In the genomic region with DNA sequence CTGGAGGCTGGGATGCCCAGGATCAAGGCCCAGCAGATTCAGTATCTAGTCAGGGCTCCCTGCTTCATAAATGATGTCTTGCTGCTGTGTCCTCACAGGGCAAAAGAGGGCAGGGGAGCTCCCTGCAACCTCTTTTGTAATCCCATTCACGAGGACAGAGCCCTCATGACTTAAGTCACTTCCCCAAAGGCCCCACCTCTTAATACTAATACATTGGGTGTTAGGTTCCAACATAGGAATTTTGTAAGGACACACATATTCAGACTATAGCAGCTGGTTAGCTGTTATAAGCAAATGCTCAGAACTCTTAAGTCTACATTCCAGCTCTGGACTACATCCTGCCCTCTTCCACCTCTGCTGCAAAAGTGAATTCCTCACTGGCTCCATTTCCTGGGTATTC, we compare ENCODE assay signal across 11 cellular contexts.
DNase-seq lines count a peak whose midpoint lies in the region; ATAC-seq and TF ChIP-seq lines count a peak whose summit lies in the region.
"Had no signal": no experiment of that assay in that cellular context is flagged by ENCODE, and none has a peak within 500 bp of the region (broad histone marks: within the 10 kb centered on the region; RNA-seq: fewer than 3 reads in every experiment).

No MANE protein-coding gene starts in this region.

- ATAC-seq in stimulated activated naive CD8-positive, alpha-beta T cell treated with anti-CD3 and anti-CD28 coated beads, Interleukin-15, Interleukin-2, amounts not matched to agents 100 U/mL and 50 U/mL, for 24 hours = no peak
- ATAC-seq in HG03108 (IDR thresholded peaks at IDR 0.05; ENCODE audit: unreplicated experiment) = peak; percentile 18
- no peak for ATAC-seq in central memory CD8-positive, alpha-beta T cell (replicated peaks; ENCODE audit: extremely low read depth, poor library complexity, severe bottlenecking)
- ATAC-seq in GM18519 (IDR thresholded peaks at IDR 0.05; ENCODE audit: low FRiP score, unreplicated experiment) = no peak

- no peak for DNase-seq in stimulated activated naive CD8-positive, alpha-beta T cell treated with anti-CD3 and anti-CD28 coated beads, Interleukin-15, Interleukin-2, amounts not matched to agents 100 U/mL and 50 U/mL, for 24 hours
- no peak for DNase-seq in central memory CD8-positive, alpha-beta T cell (ENCODE audit: low spot score in 2 of 2)
- DNase-seq in HEK293T (ENCODE audit: extremely low spot score) = no peak
- no peak for DNase-seq in T-helper 1 cell
- DNase-seq in NCI-H345 (lab: John Stamatoyannopoulos, UW) = no peak
- DNase-seq: activated CD4-positive, alpha-beta T cell treated with anti-CD3 and anti-CD28 coated beads, Interleukin-2, amount 50 U/mL, for 4 hours; DND-41 had no signal

- H3K36me3 Mint-ChIP-seq in stimulated activated naive CD8-positive, alpha-beta T cell treated with anti-CD3 and anti-CD28 coated beads, Interleukin-15, Interleukin-2, amounts not matched to agents 100 ng/mL and 50 ng/mL, for 24 hours (ENCODE audit: low read depth) = peaks cover 32% of the 10 kb centered on the region
- peaks cover 13% of the 10 kb centered on the region for H3K36me3 Mint-ChIP-seq in central memory CD8-positive, alpha-beta T cell (ENCODE audit: insufficient read depth)
- H3K36me3 Mint-ChIP-seq: mesothelial cell of epicardium had no signal

- no peaks in the 10 kb centered on the region for H3K27me3 Mint-ChIP-seq in stimulated activated naive CD8-positive, alpha-beta T cell treated with anti-CD3 and anti-CD28 coated beads, Interleukin-15, Interleukin-2, amounts not matched to agents 100 ng/mL and 50 ng/mL, for 24 hours
- no peaks in the 10 kb centered on the region for H3K27me3 Mint-ChIP-seq in central memory CD8-positive, alpha-beta T cell

- no peaks in the 10 kb centered on the region for H3K9me3 Mint-ChIP-seq in stimulated activated naive CD8-positive, alpha-beta T cell treated with anti-CD3 and anti-CD28 coated beads, Interleukin-15, Interleukin-2, amounts not matched to agents 100 ng/mL and 50 ng/mL, for 24 hours
- no peaks in the 10 kb centered on the region for H3K9me3 Mint-ChIP-seq in central memory CD8-positive, alpha-beta T cell
- H3K9me3 Mint-ChIP-seq: mesothelial cell of epicardium had no signal

- H3K4me3 Mint-ChIP-seq in stimulated activated naive CD8-positive, alpha-beta T cell treated with anti-CD3 and anti-CD28 coated beads, Interleukin-15, Interleukin-2, amounts not matched to agents 100 ng/mL and 50 ng/mL, for 24 hours = no peak overlapping the region
- no peak overlapping the region for H3K4me3 Mint-ChIP-seq in central memory CD8-positive, alpha-beta T cell
- H3K4me3 Mint-ChIP-seq: mesothelial cell of epicardium had no signal

- CTCF ChIA-PET in HEK293T (lab: Yijun Ruan, JAX) = no interaction called here

- H3K27ac Mint-ChIP-seq in stimulated activated naive CD8-positive, alpha-beta T cell treated with anti-CD3 and anti-CD28 coated beads, Interleukin-15, Interleukin-2, amounts not matched to agents 100 ng/mL and 50 ng/mL, for 24 hours = peak overlapping the region; percentile 36
- peak overlapping the region; percentile 12 for H3K27ac Mint-ChIP-seq in central memory CD8-positive, alpha-beta T cell (ENCODE audit: low read depth)
- H3K27ac Mint-ChIP-seq: mesothelial cell of epicardium had no signal

- H3K4me1 Mint-ChIP-seq in stimulated activated naive CD8-positive, alpha-beta T cell treated with anti-CD3 and anti-CD28 coated beads, Interleukin-15, Interleukin-2, amounts not matched to agents 100 ng/mL and 50 ng/mL, for 24 hours (ENCODE audit: low read depth) = peaks cover 77% of the 10 kb centered on the region
- H3K4me1 Mint-ChIP-seq in central memory CD8-positive, alpha-beta T cell = peaks cover 50% of the 10 kb centered on the region

- POLR2A ChIA-PET in HEK293T (lab: Yijun Ruan, JAX) = no interaction called here

TF ChIP-seq in HEK293T, 16 proteins besides CTCF, POLR2A, EP300 and RAD21:
- TF ChIP-seq TARDBP (IDR thresholded peaks at IDR 0.05) (no peak), FOXM1 (IDR thresholded peaks at IDR 0.05; ENCODE audit: borderline replicate concordance) (no peak), SP1 (IDR thresholded peaks at IDR 0.05) (no peak), NFRKB (IDR thresholded peaks at IDR 0.05) (no peak), L3MBTL2 (conservative IDR thresholded peaks at IDR 0.05) (no peak), SUZ12 (IDR thresholded peaks at IDR 0.05) (no peak), HDGF (IDR thresholded peaks at IDR 0.05; ENCODE audit: borderline replicate concordance) (no peak), CTBP1 (IDR thresholded peaks at IDR 0.05; ENCODE audit: borderline replicate concordance) (no peak), ZNF384 (IDR thresholded peaks at IDR 0.05) (no peak), FOXK2 (IDR thresholded peaks at IDR 0.05) (no peak), PKNOX1 (IDR thresholded peaks at IDR 0.05) (no peak), ARNT (IDR thresholded peaks at IDR 0.05) (no peak), ELF4 (IDR thresholded peaks at IDR 0.05) (no peak), FOXA1 (IDR thresholded peaks at IDR 0.05) (no peak), LEF1 (IDR thresholded peaks at IDR 0.05; ENCODE audit: borderline replicate concordance) (no peak), BHLHE40 (IDR thresholded peaks at IDR 0.05; ENCODE audit: borderline replicate concordance) (no peak)
